In genomic region chr6:96613291-96613999, GRCh38 we compare ENCODE assay signal across 20 cellular contexts. TPM values are rescaled to one million over a fixed set of nuclear protein-coding genes. Genes with fewer than 3 reads are reported as not detected.
DNase-seq lines count a peak whose midpoint lies in the region; ATAC-seq and TF ChIP-seq lines count a peak whose summit lies in the region.
"Had no signal": no experiment of that assay in that cellular context is flagged by ENCODE, and none has a peak within 500 bp of the region (broad histone marks: within the 10 kb centered on the region; RNA-seq: fewer than 3 reads in every experiment).

No MANE protein-coding gene starts in this region.

- H3K27ac ChIP-seq in right atrium auricular region, result no peak overlapping the region
- H3K27ac ChIP-seq: breast epithelium, esophagus squamous epithelium, heart left ventricle had no signal

- H3K4me3 ChIP-seq in right atrium auricular region, result no peak overlapping the region
- H3K4me3 ChIP-seq: breast epithelium, esophagus squamous epithelium, heart left ventricle had no signal

- DNase-seq in RPMI8226 (peak; percentile 86), right atrium auricular region (ENCODE audit: low spot score) (no peak)
- no peak for DNase-seq in NK-92 treated with Interleukin-12 subunit alpha and Interleukin-12 subunit beta, amount 100 ng/mL, for 24 hours (lab: John Stamatoyannopoulos, UW)
- DNase-seq: activated naive CD8-positive, alpha-beta T cell treated with anti-CD3 and anti-CD28 coated beads, Interleukin-2, amount 10 ng/mL, durations not matched to agents 7 days and 5 days; activated T-cell treated with anti-CD3 and anti-CD28 coated beads, Interleukin-2, amount 50 U/mL, for 4 hours; COR-L47; esophagus squamous epithelium; heart left ventricle; HFFc6; NCI-H1930; nephron progenitor cell; PC-3; SK-N-SH had no signal

- no peaks in the 10 kb centered on the region for H3K4me1 ChIP-seq in right atrium auricular region
- H3K4me1 ChIP-seq: breast epithelium, esophagus squamous epithelium, heart left ventricle had no signal

- TF ChIP-seq CTCF in right atrium auricular region (IDR thresholded peaks at IDR 0.05), result no peak

- H3K9me3 ChIP-seq in right atrium auricular region, result no peaks in the 10 kb centered on the region
- H3K9me3 ChIP-seq: breast epithelium, esophagus squamous epithelium, heart left ventricle, SK-N-SH had no signal

- H3K36me3 ChIP-seq in right atrium auricular region, result no peaks in the 10 kb centered on the region
- H3K36me3 ChIP-seq: breast epithelium, esophagus squamous epithelium, heart left ventricle had no signal

- ATAC-seq in GM18511 (IDR thresholded peaks at IDR 0.05; ENCODE audit: unreplicated experiment), result peak; percentile 42
- ATAC-seq in GM21423 (IDR thresholded peaks at IDR 0.05; ENCODE audit: unreplicated experiment), result peak; percentile 29
- peak; percentile 38 for ATAC-seq in HG03159 (IDR thresholded peaks at IDR 0.05; ENCODE audit: unreplicated experiment)
- ATAC-seq in HG03354 (IDR thresholded peaks at IDR 0.05; ENCODE audit: poor library complexity, severe bottlenecking, unreplicated experiment), result no peak
- no peak for ATAC-seq in GM18909 (IDR thresholded peaks at IDR 0.05; ENCODE audit: poor library complexity, unreplicated experiment)
- ATAC-seq: heart left ventricle, PC-3 had no signal

- H3K27me3 ChIP-seq in right atrium auricular region, result no peaks in the 10 kb centered on the region
- H3K27me3 ChIP-seq: breast epithelium had no signal

RNA-seq across cellular contexts. Expression of gene FHL5, which starts 50.5 kb away (rescaled TPM):
- total RNA-seq in right atrium auricular region, result 10 to 100 TPM in 1 of 2 donors, under 1 TPM in 1; 0.35 to 13.8 TPM
- total RNA-seq: activated naive CD8-positive, alpha-beta T cell treated with anti-CD3 and anti-CD28 coated beads, Interleukin-2, amount 10 ng/mL, durations not matched to agents 7 days and 5 days; activated T-cell treated with anti-CD3 and anti-CD28 coated beads, Interleukin-2, amount 50 U/mL, for 4 hours; HFFc6; M059J; PC-3 had no signal

Comparison
In these comparisons a context has a peak if more than half of its experiments do, and no peak if none do; other contexts are left out.
1. ATAC-seq: peak in GM18511 (single experiment), GM21423 (single experiment) and HG03159 (single experiment); none in HG03354 (single experiment) and GM18909 (single experiment).